In the genomic region with DNA sequence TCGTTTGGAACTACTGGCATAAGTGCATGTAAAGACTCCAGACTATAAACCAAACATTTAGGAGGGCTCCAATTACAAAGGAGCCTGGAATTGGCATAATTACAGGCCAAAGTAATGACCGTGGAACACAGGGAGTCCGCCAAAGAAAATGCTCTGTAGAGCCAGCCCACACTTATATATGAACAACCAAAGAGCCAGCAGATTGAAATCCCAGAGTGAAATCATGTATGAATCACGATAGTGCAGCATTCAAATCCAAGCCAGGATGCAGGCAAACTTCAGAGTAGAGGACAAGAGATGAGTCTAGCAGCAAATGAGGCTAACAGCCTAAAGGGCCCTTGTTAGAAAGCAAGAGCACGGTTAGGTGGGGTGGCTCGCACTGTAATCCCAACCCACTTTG, we compare ENCODE assay signal across 27 cellular contexts. TPM values are rescaled to one million over a fixed set of nuclear protein-coding genes. Genes with fewer than 3 reads are reported as not detected.
A peak's percentile ranks its signal among the peaks of the same experiment; 100 is the strongest.
DNase-seq lines count a peak whose midpoint lies in the region; ATAC-seq, FAIRE-seq and TF ChIP-seq lines count a peak whose summit lies in the region.
"Had no signal": no experiment of that assay in that cellular context is flagged by ENCODE, and none has a peak within 500 bp of the region (broad histone marks: within the 10 kb centered on the region; RNA-seq: fewer than 3 reads in every experiment).

No MANE protein-coding gene starts in this region.

- ATAC-seq in effector memory CD8-positive, alpha-beta T cell (replicated peaks) = no peak
- no peak for ATAC-seq in stimulated activated naive B cell treated with anti-CD40 and anti-IgM and Interleukin-4, amounts not matched to agents 10 μg/mL and 1 μg/mL and 100 μg/mL, for 72 hours (replicated peaks)
- ATAC-seq in pancreas = no peak
- ATAC-seq: CD8-positive, alpha-beta T cell; stimulated activated naive CD8-positive, alpha-beta T cell treated with anti-CD3 and anti-CD28 coated beads, Interleukin-15, Interleukin-2, amounts not matched to agents 100 U/mL and 50 U/mL, for 24 hours; T-cell had no signal

- H3K27ac ChIP-seq in 22Rv1 (0 out of 2 replicates have a peak overlapping the region, but pooled peaks have one; percentile 4), pancreas (no peak overlapping the region)
- H3K27ac ChIP-seq: colonic mucosa, tibial artery had no signal

- DNase-seq in DMS 273 treated with DMSO at 0.1 percent for 48 hours (lab: John Stamatoyannopoulos, UW) (peak; percentile 2), NCI-H446 (lab: John Stamatoyannopoulos, UW) (peak; percentile 16 to 38), T-helper 1 cell (no peak), GM03348 (ENCODE audit: low spot score) (no peak), pancreas (no peak)
- no peak for DNase-seq in effector memory CD8-positive, alpha-beta T cell
- DNase-seq in stimulated activated naive B cell treated with anti-CD40 and anti-IgM and Interleukin-4, amounts not matched to agents 10 μg/mL and 1 μg/mL and 100 μg/mL, for 72 hours = no peak
- DNase-seq: activated CD4-positive, alpha-beta T cell treated with anti-CD3 and anti-CD28 coated beads, Interleukin-2, amount 50 U/mL, for 1 hour; activated naive CD4-positive, alpha-beta T cell treated with Interleukin-2 at 50 U/mL for 16 hours; activated T-cell treated with anti-CD3 and anti-CD28 coated beads for 4 hours; CD8-positive, alpha-beta T cell; colonic mucosa; foreskin fibroblast; hippocampal formation; naive B cell; NCI-H1694; NCI-H510A; OCI-M1; posterior cingulate gyrus; SIG-M5; stimulated activated naive CD8-positive, alpha-beta T cell treated with anti-CD3 and anti-CD28 coated beads, Interleukin-15, Interleukin-2, amounts not matched to agents 100 U/mL and 50 U/mL, for 24 hours; T-cell; tibial artery had no signal

- H3K4me1 Mint-ChIP-seq in effector memory CD8-positive, alpha-beta T cell (ENCODE audit: low read depth in 2 of 2) = peaks cover 34 to 45% of the 10 kb centered on the region in 2 donors
- H3K4me1 Mint-ChIP-seq in stimulated activated naive B cell treated with anti-CD40 and anti-IgM and Interleukin-4, amounts not matched to agents 10 μg/mL and 1 μg/mL and 100 μg/mL, for 72 hours = peaks cover 22 to 36% of the 10 kb centered on the region in 2 donors

- H3K36me3 Mint-ChIP-seq in effector memory CD8-positive, alpha-beta T cell (ENCODE audit: insufficient read depth) = peaks cover 15% of the 10 kb centered on the region
- peaks cover 6 to 16% of the 10 kb centered on the region in 2 donors for H3K36me3 Mint-ChIP-seq in stimulated activated naive B cell treated with anti-CD40 and anti-IgM and Interleukin-4, amounts not matched to agents 10 μg/mL and 1 μg/mL and 100 μg/mL, for 72 hours
- H3K36me3 Mint-ChIP-seq: naive B cell, T-cell had no signal

- intact Hi-C loops in pancreas (cut with DNase I) = no loop called here

- FAIRE-seq in pancreas (lab: Jason Lieb, UNC) = no peak
- FAIRE-seq: GM18507, keratinocyte had no signal

- no peaks in the 10 kb centered on the region for H3K27me3 ChIP-seq in pancreas
- H3K27me3 ChIP-seq: colonic mucosa, tibial artery had no signal

- no peak overlapping the region for H3K4me3 ChIP-seq in pancreas
- H3K4me3 ChIP-seq: colonic mucosa, tibial artery had no signal

- H3K9me3 Mint-ChIP-seq in effector memory CD8-positive, alpha-beta T cell = no peaks in the 10 kb centered on the region
- H3K9me3 Mint-ChIP-seq in stimulated activated naive B cell treated with anti-CD40 and anti-IgM and Interleukin-4, amounts not matched to agents 10 μg/mL and 1 μg/mL and 100 μg/mL, for 72 hours = no peaks in the 10 kb centered on the region
- H3K9me3 Mint-ChIP-seq: CD8-positive, alpha-beta T cell; naive B cell; T-cell had no signal

- no peaks in the 10 kb centered on the region for H3K27me3 Mint-ChIP-seq in effector memory CD8-positive, alpha-beta T cell
- H3K27me3 Mint-ChIP-seq in stimulated activated naive B cell treated with anti-CD40 and anti-IgM and Interleukin-4, amounts not matched to agents 10 μg/mL and 1 μg/mL and 100 μg/mL, for 72 hours = no peaks in the 10 kb centered on the region
- H3K27me3 Mint-ChIP-seq: brain, naive B cell, T-cell had no signal

- TF ChIP-seq CTCF in 22Rv1 (IDR thresholded peaks at IDR 0.05) = no peak
- no peak for TF ChIP-seq CTCF in pancreas (IDR thresholded peaks at IDR 0.05)

- peak overlapping the region; percentile 13 to 52 for H3K27ac Mint-ChIP-seq in effector memory CD8-positive, alpha-beta T cell
- no peak overlapping the region for H3K27ac Mint-ChIP-seq in stimulated activated naive B cell treated with anti-CD40 and anti-IgM and Interleukin-4, amounts not matched to agents 10 μg/mL and 1 μg/mL and 100 μg/mL, for 72 hours
- H3K27ac Mint-ChIP-seq: CD8-positive, alpha-beta T cell; T-cell had no signal

- peaks cover 0 to 7% (median 4%) of the 10 kb centered on the region in 3 donors for H3K4me1 ChIP-seq in pancreas
- H3K4me1 ChIP-seq: colonic mucosa had no signal

- H3K9me3 ChIP-seq in pancreas = no peaks in the 10 kb centered on the region
- H3K9me3 ChIP-seq: colonic mucosa, tibial artery had no signal

- H3K4me3 Mint-ChIP-seq in effector memory CD8-positive, alpha-beta T cell = no peak overlapping the region
- H3K4me3 Mint-ChIP-seq in stimulated activated naive B cell treated with anti-CD40 and anti-IgM and Interleukin-4, amounts not matched to agents 10 μg/mL and 1 μg/mL and 100 μg/mL, for 72 hours = no peak overlapping the region
- H3K4me3 Mint-ChIP-seq: CD8-positive, alpha-beta T cell; T-cell had no signal

- H3K36me3 ChIP-seq in pancreas = no peaks in the 10 kb centered on the region
- H3K36me3 ChIP-seq: colonic mucosa, tibial artery had no signal

- WGBS in pancreas, 2 donors = 83 to 86% methylated on average over 6 of the region's 6 CpGs

RNA-seq across cellular contexts. Expression of gene VPS26C, which starts 13.1 kb away (rescaled TPM):
- 10 to 100 TPM; 15.7 to 29.9 (median 22.4) TPM for total RNA-seq in pancreas
- polyA plus RNA-seq in pancreas = 10 to 100 TPM in 1 of 2 donors, 1 to 10 TPM in 1; 8.5 to 12.2 TPM

Comparison
In these comparisons a context has a peak if more than half of its experiments do, and no peak if none do; other contexts are left out.
1. DNase-seq: peak in DMS 273 treated with DMSO at 0.1 percent for 48 hours (single experiment) and NCI-H446 (2 of 2); none in effector memory CD8-positive, alpha-beta T cell (0 of 3), stimulated activated naive B cell treated with anti-CD40 and anti-IgM and Interleukin-4, amounts not matched to agents 10 μg/mL and 1 μg/mL and 100 μg/mL, for 72 hours (single experiment), T-helper 1 cell (0 of 5), GM03348 (single experiment) and pancreas (0 of 6).